4 cellular contexts compared by ENCODE assay signal in genomic region chr5:15535938-15536337, GRCh38. TPM values are rescaled to one million over a fixed set of nuclear protein-coding genes. Genes with fewer than 3 reads are reported as not detected.
"Had no signal": no experiment of that assay in that cellular context is flagged by ENCODE, and none has a peak within 500 bp of the region (broad histone marks: within the 10 kb centered on the region; RNA-seq: fewer than 3 reads in every experiment).

No MANE protein-coding gene starts in this region.

- DNase-seq: GDM1, GF-D8 had no signal

- H3K4me3 ChIP-seq: GM12878 had no signal

RNA-seq across cellular contexts. Expression of gene FBXL7, which starts 36.0 kb away (rescaled TPM):
- total RNA-seq: G401 had no signal
